25 cellular contexts compared by ENCODE assay signal in genomic region chr6:56877922-56878321, GRCh38.
DNase-seq lines count a peak whose midpoint lies in the region; ATAC-seq, FAIRE-seq and TF ChIP-seq lines count a peak whose summit lies in the region.
"Had no signal": no experiment of that assay in that cellular context is flagged by ENCODE, and none has a peak within 500 bp of the region (broad histone marks: within the 10 kb centered on the region; RNA-seq: fewer than 3 reads in every experiment).

No MANE protein-coding gene starts in this region.

- no peaks in the 10 kb centered on the region for H3K27me3 ChIP-seq in GM12878 (replicated peaks in 1 of 2; ENCODE audit: control insufficient read depth in 2 of 2, insufficient read depth in 2 of 2, low read length in 1 of 2)
- H3K27me3 ChIP-seq: BLaER1 treated with 17β-estradiol and CSF1 and Interleukin-3, amounts not matched to agents 10 nM and 100 nM had no signal

- H3K9me3 ChIP-seq in GM12878 (replicated peaks; ENCODE audit: control insufficient read depth, insufficient read depth, low read length): no peaks in the 10 kb centered on the region
- H3K9me3 ChIP-seq: A549; BLaER1 treated with 17β-estradiol and CSF1 and Interleukin-3, amounts not matched to agents 10 nM and 100 nM; Caco-2 had no signal

- RAD21 ChIA-PET in GM12878 (lab: Charles Lee; ENCODE audit: unreplicated experiment): no interaction called here

- in situ Hi-C loops in GM12878 (cut with MboI): no loop called here

- no peaks in the 10 kb centered on the region for H3K4me1 Mint-ChIP-seq in stimulated activated effector memory CD8-positive, alpha-beta T cell treated with anti-CD3 and anti-CD28 coated beads, Interleukin-12 subunit alpha, Interleukin-12 subunit beta, amount 100 ng/mL, for 72 hours
- H3K4me1 Mint-ChIP-seq: B cell had no signal

- no TSS peak for BruUV-seq in GM12878 (replicated peaks; lab: Mats Ljungman, UMichigan)

- H3K27ac ChIP-seq in GM12878 (ENCODE audit: control insufficient read depth, insufficient read depth): no peak overlapping the region
- H3K27ac ChIP-seq: BLaER1 treated with 17β-estradiol and CSF1 and Interleukin-3, amounts not matched to agents 10 nM and 100 nM; C4-2B had no signal

- TF ChIP-seq POLR2A in GM12891 (IDR thresholded peaks at IDR 0.05; ENCODE audit: low read depth, low read length): no peak
- no peak for TF ChIP-seq POLR2A in GM12878 (IDR thresholded peaks at IDR 0.05; ENCODE audit: low read depth, low read length)

- no peaks in the 10 kb centered on the region for H3K36me3 ChIP-seq in GM12878 (ENCODE audit: control insufficient read depth in 2 of 2, insufficient read depth in 2 of 2, low read length in 1 of 2)
- H3K36me3 ChIP-seq: BLaER1 treated with 17β-estradiol and CSF1 and Interleukin-3, amounts not matched to agents 10 nM and 100 nM had no signal

- SMC1A ChIA-PET in GM12878 (lab: Charles Lee; ENCODE audit: uncharacterized antibody, unreplicated experiment): interaction anchor here (1.1 kb wide), 1 partner anchor 11 kb away, joined by 4 read pairs; no protein-coding TSS in a partner anchor

- no peak overlapping the region for H3K4me3 Mint-ChIP-seq in stimulated activated effector memory CD8-positive, alpha-beta T cell treated with anti-CD3 and anti-CD28 coated beads, Interleukin-12 subunit alpha, Interleukin-12 subunit beta, amount 100 ng/mL, for 72 hours
- H3K4me3 Mint-ChIP-seq: B cell; CD4-positive, alpha-beta T cell; CD8-positive, alpha-beta T cell had no signal

- no peak for TF ChIP-seq RAD21 in GM12878 (IDR thresholded peaks at IDR 0.05; ENCODE audit: insufficient read depth, low read depth, low read length)

- H3K4me2 ChIP-seq in GM12878 (ENCODE audit: control insufficient read depth, insufficient read depth): no peak overlapping the region
- H3K4me2 ChIP-seq: A549; BLaER1 treated with 17β-estradiol and CSF1 and Interleukin-3, amounts not matched to agents 10 nM and 100 nM had no signal

- no peak overlapping the region for H3K4me3 ChIP-seq in GM12878
- H3K4me3 ChIP-seq: A549; BLaER1 treated with 17β-estradiol and CSF1 and Interleukin-3, amounts not matched to agents 10 nM and 100 nM had no signal

- FAIRE-seq in GM12891 (lab: Jason Lieb, UNC): peak; percentile 66
- no peak for FAIRE-seq in GM12878 (lab: Jason Lieb, UNC)
- FAIRE-seq: A549, GM12892, GM18507 had no signal

- POLR2A ChIA-PET in GM12878 (lab: Charles Lee): no interaction called here

- no peaks in the 10 kb centered on the region for H3K79me2 ChIP-seq in GM12878 (ENCODE audit: control insufficient read depth, insufficient read depth, low read length)

- H3K9me3 Mint-ChIP-seq in stimulated activated effector memory CD8-positive, alpha-beta T cell treated with anti-CD3 and anti-CD28 coated beads, Interleukin-12 subunit alpha, Interleukin-12 subunit beta, amount 100 ng/mL, for 72 hours: no peaks in the 10 kb centered on the region
- H3K9me3 Mint-ChIP-seq: CD4-positive, alpha-beta T cell; CD8-positive, alpha-beta T cell had no signal

- H3K4me1 ChIP-seq in GM12878 (ENCODE audit: control insufficient read depth, insufficient read depth, low read length): no peaks in the 10 kb centered on the region
- H3K4me1 ChIP-seq: BLaER1 treated with 17β-estradiol and CSF1 and Interleukin-3, amounts not matched to agents 10 nM and 100 nM had no signal

- no peak for TF ChIP-seq EP300 in GM12878 (IDR thresholded peaks at IDR 0.05; ENCODE audit: borderline replicate concordance in 1 of 2, control insufficient read depth in 1 of 2, low read depth in 2 of 2, low read length in 2 of 2)

- H3K27ac Mint-ChIP-seq in stimulated activated effector memory CD8-positive, alpha-beta T cell treated with anti-CD3 and anti-CD28 coated beads, Interleukin-12 subunit alpha, Interleukin-12 subunit beta, amount 100 ng/mL, for 72 hours: no peak overlapping the region
- H3K27ac Mint-ChIP-seq: B cell; CD4-positive, alpha-beta T cell; CD8-positive, alpha-beta T cell had no signal

- ATAC-seq in HG02759 (IDR thresholded peaks at IDR 0.05; ENCODE audit: unreplicated experiment) (peak; percentile 54), GM12878 (peak; percentile 49), GM18870 (IDR thresholded peaks at IDR 0.05; ENCODE audit: unreplicated experiment) (no peak)
- ATAC-seq in stimulated activated effector memory CD8-positive, alpha-beta T cell treated with anti-CD3 and anti-CD28 coated beads, Interleukin-12 subunit alpha, Interleukin-12 subunit beta, amount 100 ng/mL, for 72 hours: peak; percentile 24
- ATAC-seq: A549; CD8-positive, alpha-beta T cell had no signal

- no peak overlapping the region for H3K9ac ChIP-seq in GM12878 (ENCODE audit: control insufficient read depth, insufficient read depth, low read length)
- H3K9ac ChIP-seq: BLaER1 treated with 17β-estradiol and CSF1 and Interleukin-3, amounts not matched to agents 10 nM and 100 nM had no signal

- WGBS in GM12878 (ENCODE audit: insufficient coverage, insufficient replicate concordance, low lambda C conversion rate, missing lambda C conversion rate): 4% methylated on average over 2 of the region's 2 CpGs

- no peak for TF ChIP-seq CTCF in GM12878 (IDR thresholded peaks at IDR 0.05 in 2 of 3, conservative IDR thresholded peaks at IDR 0.05 in 1 of 3; ENCODE audit: control insufficient read depth in 2 of 3, extremely low read depth in 1 of 3, insufficient read depth in 1 of 3, low read depth in 3 of 3, low read length in 3 of 3)
- no peak for TF ChIP-seq CTCF in GM20000 (IDR thresholded peaks at IDR 0.05; ENCODE audit: extremely low read depth, missing control alignments)

- DNase-seq in GM12891 (ENCODE audit: insufficient read length, low spot score) (no peak), GM12878 (ENCODE audit: low read depth, low spot score) (no peak), GM20000 (ENCODE audit: low spot score) (no peak), 8988T (no peak), T1000 (lab: John Stamatoyannopoulos, UW) (no peak)
- no peak for DNase-seq in stimulated activated effector memory CD8-positive, alpha-beta T cell treated with anti-CD3 and anti-CD28 coated beads, Interleukin-12 subunit alpha, Interleukin-12 subunit beta, amount 100 ng/mL, for 72 hours (ENCODE audit: low spot score in 2 of 2)
- DNase-seq: AML-193; Caco-2; CD4-positive, alpha-beta T cell; CD8-positive, alpha-beta T cell; DMS 273 treated with DMSO at 0.1 percent for 48 hours; DMS153; DMS53; DMS79; DND-41; EL; GDM1 had no signal

- no peaks in the 10 kb centered on the region for H4K20me1 ChIP-seq in GM12878 (ENCODE audit: control insufficient read depth, insufficient read depth)
- H4K20me1 ChIP-seq: BLaER1 treated with 17β-estradiol and CSF1 and Interleukin-3, amounts not matched to agents 10 nM and 100 nM had no signal

- H2AFZ ChIP-seq in GM12878 (ENCODE audit: control insufficient read depth, low read depth, low read length): peak overlapping the region; percentile 16; the same call in 1 of the 2 replicates

- intact Hi-C loops in GM12878 (cut with micrococcal nuclease; ENCODE audit: unreplicated experiment): no loop called here

- no peaks in the 10 kb centered on the region for H3K36me3 Mint-ChIP-seq in stimulated activated effector memory CD8-positive, alpha-beta T cell treated with anti-CD3 and anti-CD28 coated beads, Interleukin-12 subunit alpha, Interleukin-12 subunit beta, amount 100 ng/mL, for 72 hours
- H3K36me3 Mint-ChIP-seq: CD8-positive, alpha-beta T cell had no signal

- CTCF ChIA-PET in GM12878 (lab: Yijun Ruan, JAX): interaction anchor here (0.7 kb wide), 1 partner anchor 74 kb away, joined by 3 read pairs; no protein-coding TSS in a partner anchor

TF ChIP-seq in GM12891, 5 proteins besides CTCF, POLR2A, EP300 and RAD21:
- no peak for TF ChIP-seq PAX5 (IDR thresholded peaks at IDR 0.05; ENCODE audit: insufficient read depth, low read length, severe bottlenecking)
- no peak for TF ChIP-seq POLR2AphosphoS5 (IDR thresholded peaks at IDR 0.05; ENCODE audit: low read depth, low read length)
- TF ChIP-seq SPI1 (IDR thresholded peaks at IDR 0.05; ENCODE audit: low read depth, low read length): no peak
- TF ChIP-seq TAF1 (IDR thresholded peaks at IDR 0.05; ENCODE audit: low read depth, low read length): no peak
- TF ChIP-seq POU2F2 (IDR thresholded peaks at IDR 0.05; ENCODE audit: low read depth, low read length): no peak

TF ChIP-seq in GM12878, 131 proteins besides CTCF, POLR2A, EP300 and RAD21 (continues in another document):
- TF ChIP-seq RELA (IDR thresholded peaks at IDR 0.05; ENCODE audit: borderline replicate concordance, partially characterized antibody): no peak
- TF ChIP-seq SMAD1 (IDR thresholded peaks at IDR 0.05; ENCODE audit: low read depth, partially characterized antibody): no peak
- no peak for TF ChIP-seq PBX3 (IDR thresholded peaks at IDR 0.05; ENCODE audit: insufficient replicate concordance, low read depth, low read length)
- TF ChIP-seq EZH2 (IDR thresholded peaks at IDR 0.05; ENCODE audit: borderline replicate concordance, control insufficient read depth, low read depth, low read length): no peak
